ENCODE assay signal across 27 cellular contexts in genomic region chr5:31880460-31880859, GRCh38.
"Had no signal": no experiment of that assay in that cellular context is flagged by ENCODE, and none has a peak within 500 bp of the region (broad histone marks: within the 10 kb centered on the region; RNA-seq: fewer than 3 reads in every experiment).

No MANE protein-coding gene starts in this region.

- H3K4me3 Mint-ChIP-seq: activated CD4-positive, alpha-beta memory T cell treated with anti-CD3 and anti-CD28 coated beads for 36 hours; activated CD4-positive, alpha-beta T cell treated with anti-CD3 and anti-CD28 coated beads for 36 hours; activated CD4-positive, alpha-beta T cell treated with anti-CD3 and anti-CD28 coated beads, Interleukin-2, amount 10 ng/mL, durations not matched to agents 24 days and 14 days; activated CD8-positive, alpha-beta memory T cell treated with anti-CD3 and anti-CD28 coated beads, Interleukin-2, amount 10 ng/mL, durations not matched to agents 7 days and 5 days; activated CD8-positive, alpha-beta T cell treated with anti-CD3 and anti-CD28 coated beads, Interleukin-2, amount 10 ng/mL, durations not matched to agents 7 days and 5 days; activated naive CD4-positive, alpha-beta T cell treated with anti-CD3 and anti-CD28 coated beads, Interleukin-2, amount 10 ng/mL, durations not matched to agents 7 days and 5 days; activated naive CD8-positive, alpha-beta T cell treated with anti-CD3 and anti-CD28 coated beads, Interleukin-2, amount 10 ng/mL, durations not matched to agents 7 days and 5 days; activated T-helper 1 cell treated with anti-CD3 and anti-CD28 coated beads, Interleukin-12 subunit alpha, Interleukin-12 subunit beta, Interleukin-2, Interleukin-4 antibody, amounts not matched to agents 30 ng/mL and 10 ng/mL and 1 ng/mL, durations not matched to agents 14 hours and 24 hours and 36 hours had no signal

- H3K27ac ChIP-seq: ascending aorta, colonic mucosa, epithelial cell of prostate, esophagus squamous epithelium, gastrocnemius medialis, heart right ventricle had no signal

- H3K9me3 ChIP-seq: ascending aorta, colonic mucosa, esophagus squamous epithelium, gastrocnemius medialis, heart right ventricle had no signal

- H3K27me3 ChIP-seq: ascending aorta, colonic mucosa, esophagus squamous epithelium, gastrocnemius medialis, heart right ventricle had no signal

- H3K36me3 ChIP-seq: ascending aorta, colonic mucosa, esophagus squamous epithelium, gastrocnemius medialis had no signal

- DNase-seq: activated CD4-positive, alpha-beta memory T cell treated with anti-CD3 and anti-CD28 coated beads for 36 hours; activated CD4-positive, alpha-beta T cell treated with anti-CD3 and anti-CD28 coated beads for 36 hours; activated CD4-positive, alpha-beta T cell treated with anti-CD3 and anti-CD28 coated beads, Interleukin-2, amount 10 ng/mL, durations not matched to agents 24 days and 14 days; activated CD4-positive, CD25-positive, alpha-beta regulatory T cell; activated CD4-positive, CD25-positive, alpha-beta regulatory T cell treated with anti-CD3 and anti-CD28 coated beads, Interleukin-2, amount 50 U/mL, for 72 hours; activated CD8-positive, alpha-beta memory T cell treated with anti-CD3 and anti-CD28 coated beads, Interleukin-2, amount 10 ng/mL, durations not matched to agents 7 days and 5 days; activated CD8-positive, alpha-beta memory T cell treated with anti-CD3 and anti-CD28 coated beads, Interleukin-2, amount 50 U/mL, for 4 hours; activated CD8-positive, alpha-beta T cell treated with anti-CD3 and anti-CD28 coated beads, Interleukin-2, amount 10 ng/mL, durations not matched to agents 7 days and 5 days; activated naive CD4-positive, alpha-beta T cell; activated naive CD4-positive, alpha-beta T cell treated with anti-CD3 and anti-CD28 coated beads, Interleukin-2, amount 10 ng/mL, durations not matched to agents 7 days and 5 days; activated naive CD8-positive, alpha-beta T cell treated with anti-CD3 and anti-CD28 coated beads, Interleukin-2, amount 10 ng/mL, durations not matched to agents 7 days and 5 days; activated T-cell treated with anti-CD3 and anti-CD28 coated beads, Interleukin-2, amount 50 U/mL, for 1 hour; activated T-cell treated with anti-CD3 and anti-CD28 coated beads, Interleukin-2, amount 50 U/mL, for 48 hours; caudate nucleus; cerebellar nuclear complex; colonic mucosa; effector CD8-positive, alpha-beta T cell; esophagus squamous epithelium; gastrocnemius medialis; heart right ventricle; T-helper 1 cell; T-helper 2 cell had no signal

- H3K27ac Mint-ChIP-seq: activated CD4-positive, alpha-beta memory T cell treated with anti-CD3 and anti-CD28 coated beads for 36 hours; activated CD4-positive, alpha-beta T cell treated with anti-CD3 and anti-CD28 coated beads for 36 hours; activated CD4-positive, alpha-beta T cell treated with anti-CD3 and anti-CD28 coated beads, Interleukin-2, amount 10 ng/mL, durations not matched to agents 24 days and 14 days; activated CD8-positive, alpha-beta memory T cell treated with anti-CD3 and anti-CD28 coated beads, Interleukin-2, amount 10 ng/mL, durations not matched to agents 7 days and 5 days; activated CD8-positive, alpha-beta T cell treated with anti-CD3 and anti-CD28 coated beads, Interleukin-2, amount 10 ng/mL, durations not matched to agents 7 days and 5 days; activated naive CD4-positive, alpha-beta T cell treated with anti-CD3 and anti-CD28 coated beads, Interleukin-2, amount 10 ng/mL, durations not matched to agents 7 days and 5 days; activated naive CD4-positive, alpha-beta T cell treated with anti-CD3 and anti-CD28 coated beads, Interleukin-2, amount 50 U/mL, for 72 hours; activated naive CD8-positive, alpha-beta T cell treated with anti-CD3 and anti-CD28 coated beads, Interleukin-2, amount 10 ng/mL, durations not matched to agents 7 days and 5 days; activated T-helper 1 cell treated with anti-CD3 and anti-CD28 coated beads, Interleukin-12 subunit alpha, Interleukin-12 subunit beta, Interleukin-2, Interleukin-4 antibody, amounts not matched to agents 30 ng/mL and 10 ng/mL and 1 ng/mL, durations not matched to agents 14 hours and 24 hours and 36 hours; activated T-helper 2 cell treated with anti-CD3 and anti-CD28 coated beads, Interferon-gamma antibody, Interleukin-2, Interleukin-4, amounts not matched to agents 10 μg/mL and 5 μg/mL and 100 μg/mL, durations not matched to agents 14 hours and 24 hours and 36 hours had no signal

- H3K27me3 Mint-ChIP-seq: activated CD4-positive, alpha-beta memory T cell treated with anti-CD3 and anti-CD28 coated beads for 36 hours; activated CD4-positive, alpha-beta T cell treated with anti-CD3 and anti-CD28 coated beads for 36 hours; activated CD4-positive, alpha-beta T cell treated with anti-CD3 and anti-CD28 coated beads, Interleukin-2, amount 10 ng/mL, durations not matched to agents 24 days and 14 days; activated naive CD4-positive, alpha-beta T cell treated with anti-CD3 and anti-CD28 coated beads, Interleukin-2, amount 10 ng/mL, durations not matched to agents 7 days and 5 days; activated naive CD8-positive, alpha-beta T cell treated with anti-CD3 and anti-CD28 coated beads, Interleukin-2, amount 10 ng/mL, durations not matched to agents 7 days and 5 days had no signal

- H3K4me3 ChIP-seq: ascending aorta, colonic mucosa, esophagus squamous epithelium, gastrocnemius medialis, heart right ventricle had no signal

- H3K4me1 Mint-ChIP-seq: activated CD4-positive, alpha-beta T cell treated with anti-CD3 and anti-CD28 coated beads for 36 hours; activated CD4-positive, alpha-beta T cell treated with anti-CD3 and anti-CD28 coated beads, Interleukin-2, amount 10 ng/mL, durations not matched to agents 24 days and 14 days; activated CD8-positive, alpha-beta memory T cell treated with anti-CD3 and anti-CD28 coated beads, Interleukin-2, amount 10 ng/mL, durations not matched to agents 7 days and 5 days; activated naive CD4-positive, alpha-beta T cell treated with anti-CD3 and anti-CD28 coated beads, Interleukin-2, amount 10 ng/mL, durations not matched to agents 7 days and 5 days; activated naive CD8-positive, alpha-beta T cell treated with anti-CD3 and anti-CD28 coated beads, Interleukin-2, amount 10 ng/mL, durations not matched to agents 7 days and 5 days had no signal

- H3K4me1 ChIP-seq: ascending aorta, colonic mucosa, gastrocnemius medialis had no signal

- ATAC-seq: activated CD4-positive, alpha-beta T cell treated with anti-CD3 and anti-CD28 coated beads for 36 hours; activated CD8-positive, alpha-beta memory T cell treated with anti-CD3 and anti-CD28 coated beads, Interleukin-2, amount 10 ng/mL, durations not matched to agents 7 days and 5 days; activated CD8-positive, alpha-beta T cell treated with anti-CD3 and anti-CD28 coated beads, Interleukin-2, amount 10 ng/mL, durations not matched to agents 7 days and 5 days; activated naive CD4-positive, alpha-beta T cell treated with anti-CD3 and anti-CD28 coated beads, Interleukin-2, amount 50 U/mL, for 72 hours; gastrocnemius medialis; heart right ventricle had no signal

- H3K36me3 Mint-ChIP-seq: activated CD4-positive, alpha-beta memory T cell treated with anti-CD3 and anti-CD28 coated beads for 36 hours; activated CD8-positive, alpha-beta memory T cell treated with anti-CD3 and anti-CD28 coated beads, Interleukin-2, amount 10 ng/mL, durations not matched to agents 7 days and 5 days; activated naive CD4-positive, alpha-beta T cell treated with anti-CD3 and anti-CD28 coated beads, Interleukin-2, amount 10 ng/mL, durations not matched to agents 7 days and 5 days; activated naive CD4-positive, alpha-beta T cell treated with anti-CD3 and anti-CD28 coated beads, Interleukin-2, amount 50 U/mL, for 72 hours; activated naive CD8-positive, alpha-beta T cell treated with anti-CD3 and anti-CD28 coated beads, Interleukin-2, amount 10 ng/mL, durations not matched to agents 7 days and 5 days had no signal

- H3K9me3 Mint-ChIP-seq: activated CD4-positive, alpha-beta memory T cell treated with anti-CD3 and anti-CD28 coated beads for 36 hours; activated CD4-positive, alpha-beta T cell treated with anti-CD3 and anti-CD28 coated beads, Interleukin-2, amount 10 ng/mL, durations not matched to agents 24 days and 14 days; activated naive CD4-positive, alpha-beta T cell treated with anti-CD3 and anti-CD28 coated beads, Interleukin-2, amount 10 ng/mL, durations not matched to agents 7 days and 5 days; activated naive CD4-positive, alpha-beta T cell treated with anti-CD3 and anti-CD28 coated beads, Interleukin-2, amount 50 U/mL, for 72 hours; activated naive CD8-positive, alpha-beta T cell treated with anti-CD3 and anti-CD28 coated beads, Interleukin-2, amount 10 ng/mL, durations not matched to agents 7 days and 5 days; activated T-helper 1 cell treated with anti-CD3 and anti-CD28 coated beads, Interleukin-12 subunit alpha, Interleukin-12 subunit beta, Interleukin-2, Interleukin-4 antibody, amounts not matched to agents 30 ng/mL and 10 ng/mL and 1 ng/mL, durations not matched to agents 14 hours and 24 hours and 36 hours; activated T-helper 2 cell treated with anti-CD3 and anti-CD28 coated beads, Interferon-gamma antibody, Interleukin-2, Interleukin-4, amounts not matched to agents 10 μg/mL and 5 μg/mL and 100 μg/mL, durations not matched to agents 14 hours and 24 hours and 36 hours had no signal
